Comparison of ENCODE assay signal across 12 cellular contexts in genomic region chr12:45893240-45893639, GRCh38.
DNase-seq lines count a peak whose midpoint lies in the region; ATAC-seq and TF ChIP-seq lines count a peak whose summit lies in the region.
"Had no signal": no experiment of that assay in that cellular context is flagged by ENCODE, and none has a peak within 500 bp of the region (broad histone marks: within the 10 kb centered on the region; RNA-seq: fewer than 3 reads in every experiment).

No MANE protein-coding gene starts in this region.

- peaks cover 0 to 1% of the 10 kb centered on the region in 2 donors for H3K9me3 Mint-ChIP-seq in activated T-cell treated with anti-CD3 and anti-CD28 coated beads, Interleukin-2, amount 50 U/mL, for 72 hours
- peaks cover 3% of the 10 kb centered on the region for H3K9me3 Mint-ChIP-seq in activated CD8-positive, alpha-beta memory T cell treated with anti-CD3 and anti-CD28 coated beads, Interleukin-2, amount 10 ng/mL, durations not matched to agents 7 days and 5 days (ENCODE audit: low read depth)

- peaks cover 68% of the 10 kb centered on the region for H3K36me3 ChIP-seq in OCI-LY7 (ENCODE audit: insufficient read depth, low read length)

- no peaks in the 10 kb centered on the region for H3K9me3 ChIP-seq in OCI-LY7 (ENCODE audit: low read length)

- POLR2A ChIA-PET in OCI-LY7 (lab: Charles Lee): no interaction called here

- H3K4me3 ChIP-seq in OCI-LY7 (ENCODE audit: low read depth, low read length, poor library complexity, severe bottlenecking): no peak overlapping the region
- H3K4me3 ChIP-seq: BLaER1 treated with 17β-estradiol and CSF1 and Interleukin-3, amounts not matched to agents 10 nM and 100 nM had no signal

- intact Hi-C loops in OCI-LY7 (cut with micrococcal nuclease; ENCODE audit: unreplicated experiment): no loop called here

- H3K4me3 Mint-ChIP-seq in activated T-cell treated with anti-CD3 and anti-CD28 coated beads, Interleukin-2, amount 50 U/mL, for 72 hours: no peak overlapping the region
- no peak overlapping the region for H3K4me3 Mint-ChIP-seq in activated CD8-positive, alpha-beta memory T cell treated with anti-CD3 and anti-CD28 coated beads, Interleukin-2, amount 10 ng/mL, durations not matched to agents 7 days and 5 days

- no peak overlapping the region for H3K4me2 ChIP-seq in OCI-LY7 (ENCODE audit: low read length)
- H3K4me2 ChIP-seq: BLaER1 treated with 17β-estradiol and CSF1 and Interleukin-3, amounts not matched to agents 10 nM and 100 nM had no signal

- no peaks in the 10 kb centered on the region for H3K9me2 ChIP-seq in OCI-LY7 (ENCODE audit: insufficient read depth, low read length)

- no TSS peak for BruUV-seq in OCI-LY7 (replicated peaks; lab: Mats Ljungman, UMichigan)

- no peaks in the 10 kb centered on the region for H3K27me3 Mint-ChIP-seq in activated T-cell treated with anti-CD3 and anti-CD28 coated beads, Interleukin-2, amount 50 U/mL, for 72 hours (ENCODE audit: low read depth)
- H3K27me3 Mint-ChIP-seq in activated CD8-positive, alpha-beta memory T cell treated with anti-CD3 and anti-CD28 coated beads, Interleukin-2, amount 10 ng/mL, durations not matched to agents 7 days and 5 days: no peaks in the 10 kb centered on the region

- H3K79me2 ChIP-seq in OCI-LY7 (ENCODE audit: insufficient read depth, low read depth, low read length): no peaks in the 10 kb centered on the region

- H3K4me1 ChIP-seq in OCI-LY7 (ENCODE audit: insufficient read depth, low read length, poor library complexity, severe bottlenecking): no peaks in the 10 kb centered on the region

- H3K27ac Mint-ChIP-seq in activated T-cell treated with anti-CD3 and anti-CD28 coated beads, Interleukin-2, amount 50 U/mL, for 72 hours: peak overlapping the region; percentile 88
- H3K27ac Mint-ChIP-seq in activated CD8-positive, alpha-beta memory T cell treated with anti-CD3 and anti-CD28 coated beads, Interleukin-2, amount 10 ng/mL, durations not matched to agents 7 days and 5 days: no peak overlapping the region

- no peaks in the 10 kb centered on the region for H4K20me1 ChIP-seq in OCI-LY7 (ENCODE audit: insufficient read depth, low read length)
- H4K20me1 ChIP-seq: BLaER1 treated with 17β-estradiol and CSF1 and Interleukin-3, amounts not matched to agents 10 nM and 100 nM had no signal

- CTCF ChIA-PET in OCI-LY7 (lab: Charles Lee; ENCODE audit: unreplicated experiment): no interaction called here
- CTCF ChIA-PET in activated CD8-positive, alpha-beta memory T cell treated with anti-CD3 and anti-CD28 coated beads, Interleukin-2, amount 10 ng/mL, durations not matched to agents 7 days and 5 days (lab: Charles Lee): no interaction called here

- H3K4me1 Mint-ChIP-seq in activated T-cell treated with anti-CD3 and anti-CD28 coated beads, Interleukin-2, amount 50 U/mL, for 72 hours (ENCODE audit: low read depth): peaks cover 12% of the 10 kb centered on the region
- H3K4me1 Mint-ChIP-seq in activated CD8-positive, alpha-beta memory T cell treated with anti-CD3 and anti-CD28 coated beads, Interleukin-2, amount 10 ng/mL, durations not matched to agents 7 days and 5 days: peaks cover 20% of the 10 kb centered on the region

- no peak for DNase-seq in activated T-cell treated with anti-CD3 and anti-CD28 coated beads, Interleukin-2, amount 50 U/mL, for 72 hours
- DNase-seq in activated T-cell treated with anti-CD3 and anti-CD28 coated beads, Interleukin-2, amount 50 U/mL, for 1 hour: no peak
- DNase-seq in OCI-LY7 (ENCODE audit: low spot score) (no peak), fibroblast of peridontal ligament (ENCODE audit: extremely low read depth) (peak; percentile 31), superior temporal gyrus (ENCODE audit: extremely low spot score) (peak; percentile 71)
- DNase-seq in activated CD8-positive, alpha-beta memory T cell treated with anti-CD3 and anti-CD28 coated beads, Interleukin-2, amount 10 ng/mL, durations not matched to agents 7 days and 5 days: no peak
- DNase-seq: activated CD4-positive, alpha-beta T cell treated with anti-CD3 and anti-CD28 coated beads, Interleukin-2, amount 50 U/mL, for 1 hour; NCI-H1436 had no signal

- peaks cover 8 to 29% of the 10 kb centered on the region in 2 donors for H3K36me3 Mint-ChIP-seq in activated T-cell treated with anti-CD3 and anti-CD28 coated beads, Interleukin-2, amount 50 U/mL, for 72 hours (ENCODE audit: insufficient read depth in 2 of 2)
- H3K36me3 Mint-ChIP-seq in activated CD8-positive, alpha-beta memory T cell treated with anti-CD3 and anti-CD28 coated beads, Interleukin-2, amount 10 ng/mL, durations not matched to agents 7 days and 5 days: peaks cover 54% of the 10 kb centered on the region

- no peak overlapping the region for H2AFZ ChIP-seq in OCI-LY7 (ENCODE audit: low read length)

- ATAC-seq in activated T-cell treated with anti-CD3 and anti-CD28 coated beads, Interleukin-2, amount 50 U/mL, for 72 hours (replicated peaks in 1 of 2): no peak
- ATAC-seq in GM21360 (IDR thresholded peaks at IDR 0.05; ENCODE audit: unreplicated experiment) (no peak), HG03469 (IDR thresholded peaks at IDR 0.05; ENCODE audit: unreplicated experiment) (no peak)
- no peak for ATAC-seq in activated CD8-positive, alpha-beta memory T cell treated with anti-CD3 and anti-CD28 coated beads, Interleukin-2, amount 10 ng/mL, durations not matched to agents 7 days and 5 days
- ATAC-seq: Right ventricle myocardium inferior had no signal

- peak; percentile 51 for TF ChIP-seq CTCF in OCI-LY7 (conservative IDR thresholded peaks at IDR 0.05; ENCODE audit: low read length)

- H3K27ac ChIP-seq in OCI-LY7 (ENCODE audit: low read depth, low read length, poor library complexity, severe bottlenecking): no peak overlapping the region
- H3K27ac ChIP-seq: BLaER1 treated with 17β-estradiol and CSF1 and Interleukin-3, amounts not matched to agents 10 nM and 100 nM had no signal

Comparison
In these comparisons a context has a peak if more than half of its experiments do, and no peak if none do; other contexts are left out.
1. DNase-seq: peak in fibroblast of peridontal ligament (single experiment) and superior temporal gyrus (single experiment); none in activated T-cell treated with anti-CD3 and anti-CD28 coated beads, Interleukin-2, amount 50 U/mL, for 72 hours (0 of 2), activated T-cell treated with anti-CD3 and anti-CD28 coated beads, Interleukin-2, amount 50 U/mL, for 1 hour (single experiment), OCI-LY7 (single experiment) and activated CD8-positive, alpha-beta memory T cell treated with anti-CD3 and anti-CD28 coated beads, Interleukin-2, amount 10 ng/mL, durations not matched to agents 7 days and 5 days (single experiment).